8 cellular contexts compared by ENCODE assay signal in the genomic region with DNA sequence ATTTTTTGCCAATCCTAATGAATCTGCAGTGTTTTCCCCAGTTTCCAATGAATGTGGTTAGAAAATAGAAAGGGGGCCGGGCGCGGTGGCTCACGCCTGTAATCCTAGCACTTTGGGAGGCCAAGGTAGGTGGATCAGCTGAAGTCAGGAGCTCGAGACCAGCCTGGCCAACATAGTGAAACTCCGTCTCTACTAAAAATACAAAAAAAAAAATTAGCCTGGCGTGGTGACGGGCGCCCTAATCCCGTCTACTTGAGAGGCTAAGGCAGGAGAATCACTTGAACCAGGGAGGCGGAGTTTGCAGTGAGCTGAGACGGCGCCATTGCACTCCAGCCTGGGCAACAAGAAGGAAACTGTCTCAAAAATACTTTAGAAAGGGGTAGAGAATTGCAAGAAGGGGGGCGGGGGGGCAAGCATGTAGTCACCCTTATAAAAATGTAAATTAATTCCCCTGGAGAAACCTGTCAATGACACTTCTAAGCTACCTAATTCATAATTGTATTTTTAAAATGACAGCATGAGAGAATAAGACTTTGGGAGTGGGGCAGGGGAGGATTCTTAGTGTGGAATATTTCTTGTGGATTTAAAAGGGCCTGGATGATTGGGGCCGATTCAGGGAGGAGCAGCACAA. TPM values are rescaled to one million over a fixed set of nuclear protein-coding genes. Genes with fewer than 3 reads are reported as not detected.
DNase-seq lines count a peak whose midpoint lies in the region; ATAC-seq and TF ChIP-seq lines count a peak whose summit lies in the region.

No MANE protein-coding gene starts in this region.

- no peaks in the 10 kb centered on the region for H3K9me3 Mint-ChIP-seq in activated CD8-positive, alpha-beta memory T cell treated with anti-CD3 and anti-CD28 coated beads, Interleukin-2, amount 10 ng/mL, durations not matched to agents 7 days and 5 days (ENCODE audit: low read depth)
- H3K9me3 Mint-ChIP-seq in activated T-helper 17 cell treated with anti-CD3 and anti-CD28 coated beads, Interleukin-2, amount 50 U/mL, for 72 hours, result no peaks in the 10 kb centered on the region

- H3K4me3 ChIP-seq in kidney epithelial cell (ENCODE audit: low read depth, low read length) (peak overlapping the region; percentile 63), suprapubic skin (peak overlapping the region; percentile 99)

- no peak for ATAC-seq in activated CD8-positive, alpha-beta memory T cell treated with anti-CD3 and anti-CD28 coated beads, Interleukin-2, amount 10 ng/mL, durations not matched to agents 7 days and 5 days
- ATAC-seq in activated T-helper 17 cell treated with anti-CD3 and anti-CD28 coated beads, Interleukin-2, amount 50 U/mL, for 72 hours (replicated peaks), result no peak
- ATAC-seq in HG03095 (IDR thresholded peaks at IDR 0.05; ENCODE audit: unreplicated experiment), result no peak
- ATAC-seq in GM19397 (IDR thresholded peaks at IDR 0.05; ENCODE audit: unreplicated experiment), result no peak

- H3K4me1 ChIP-seq in suprapubic skin, result peaks cover 30% of the 10 kb centered on the region

- no peaks in the 10 kb centered on the region for H3K9me3 ChIP-seq in suprapubic skin

- peaks cover 28% of the 10 kb centered on the region for H3K4me1 Mint-ChIP-seq in activated CD8-positive, alpha-beta memory T cell treated with anti-CD3 and anti-CD28 coated beads, Interleukin-2, amount 10 ng/mL, durations not matched to agents 7 days and 5 days
- peaks cover 4% of the 10 kb centered on the region for H3K4me1 Mint-ChIP-seq in activated T-helper 17 cell treated with anti-CD3 and anti-CD28 coated beads, Interleukin-2, amount 50 U/mL, for 72 hours

- H3K36me3 Mint-ChIP-seq in activated CD8-positive, alpha-beta memory T cell treated with anti-CD3 and anti-CD28 coated beads, Interleukin-2, amount 10 ng/mL, durations not matched to agents 7 days and 5 days, result peaks cover 5% of the 10 kb centered on the region
- H3K36me3 Mint-ChIP-seq in activated T-helper 17 cell treated with anti-CD3 and anti-CD28 coated beads, Interleukin-2, amount 50 U/mL, for 72 hours (ENCODE audit: low read depth), result peaks cover 16% of the 10 kb centered on the region

- no peaks in the 10 kb centered on the region for H3K27me3 Mint-ChIP-seq in activated CD8-positive, alpha-beta memory T cell treated with anti-CD3 and anti-CD28 coated beads, Interleukin-2, amount 10 ng/mL, durations not matched to agents 7 days and 5 days
- no peaks in the 10 kb centered on the region for H3K27me3 Mint-ChIP-seq in activated T-helper 17 cell treated with anti-CD3 and anti-CD28 coated beads, Interleukin-2, amount 50 U/mL, for 72 hours

- TF ChIP-seq CTCF in kidney epithelial cell (IDR thresholded peaks at IDR 0.05; ENCODE audit: insufficient read depth, low read length, poor library complexity, severe bottlenecking), result no peak
- TF ChIP-seq CTCF in suprapubic skin (IDR thresholded peaks at IDR 0.05), result no peak

- peak overlapping the region; percentile 97 for H3K27ac Mint-ChIP-seq in activated CD8-positive, alpha-beta memory T cell treated with anti-CD3 and anti-CD28 coated beads, Interleukin-2, amount 10 ng/mL, durations not matched to agents 7 days and 5 days
- peak overlapping the region; percentile 98 for H3K27ac Mint-ChIP-seq in activated T-helper 17 cell treated with anti-CD3 and anti-CD28 coated beads, Interleukin-2, amount 50 U/mL, for 72 hours

- CTCF ChIA-PET in activated CD8-positive, alpha-beta memory T cell treated with anti-CD3 and anti-CD28 coated beads, Interleukin-2, amount 10 ng/mL, durations not matched to agents 7 days and 5 days (lab: Charles Lee), result interaction anchor here (0.7 to 4.0 kb wide), 7 partner anchors 11 to 135 kb away, joined by 3 to 35 read pairs (median 4); a partner anchor contains a TSS

- no peak for DNase-seq in activated CD8-positive, alpha-beta memory T cell treated with anti-CD3 and anti-CD28 coated beads, Interleukin-2, amount 10 ng/mL, durations not matched to agents 7 days and 5 days
- DNase-seq in activated CD8-positive, alpha-beta memory T cell treated with anti-CD3 and anti-CD28 coated beads, Interleukin-2, amount 50 U/mL, for 4 hours, result no peak
- DNase-seq in kidney epithelial cell (ENCODE audit: low read depth), result no peak
- no peak for DNase-seq in suprapubic skin (ENCODE audit: low spot score in 2 of 2)
- DNase-seq in stimulated activated CD4-positive, alpha-beta T cell treated with anti-CD3 and anti-CD28 coated beads, Interleukin-4, amount 100 ng/mL, for 4 hours, result no peak

- H3K4me3 Mint-ChIP-seq in activated CD8-positive, alpha-beta memory T cell treated with anti-CD3 and anti-CD28 coated beads, Interleukin-2, amount 10 ng/mL, durations not matched to agents 7 days and 5 days, result peak overlapping the region; percentile 87
- peak overlapping the region; percentile 91 for H3K4me3 Mint-ChIP-seq in activated T-helper 17 cell treated with anti-CD3 and anti-CD28 coated beads, Interleukin-2, amount 50 U/mL, for 72 hours

- H3K27ac ChIP-seq in suprapubic skin, result peak overlapping the region; percentile 17

- TF ChIP-seq EP300 in suprapubic skin (IDR thresholded peaks at IDR 0.05), result no peak

- 57% methylated on average over 15 of the region's 15 CpGs for WGBS in suprapubic skin

- H3K27me3 ChIP-seq in kidney epithelial cell (ENCODE audit: control insufficient read depth, insufficient read depth, low read length), result no peaks in the 10 kb centered on the region
- no peaks in the 10 kb centered on the region for H3K27me3 ChIP-seq in suprapubic skin

- no peaks in the 10 kb centered on the region for H3K36me3 ChIP-seq in kidney epithelial cell (ENCODE audit: control insufficient read depth, insufficient read depth, low read length)
- H3K36me3 ChIP-seq in suprapubic skin, result peaks cover 22% of the 10 kb centered on the region

- no peak for TF ChIP-seq POLR2A in suprapubic skin (IDR thresholded peaks at IDR 0.05)

RNA-seq across cellular contexts. Expression of a gene that starts 1.7 kb away (rescaled TPM):
- 10 to 100 TPM; 25.3 to 32.3 TPM for total RNA-seq in activated CD8-positive, alpha-beta memory T cell treated with anti-CD3 and anti-CD28 coated beads, Interleukin-2, amount 10 ng/mL, durations not matched to agents 7 days and 5 days
- total RNA-seq in activated T-helper 17 cell treated with anti-CD3 and anti-CD28 coated beads, Interleukin-2, amount 50 U/mL, for 72 hours, result 10 to 100 TPM; 14.4 to 22.5 TPM
- total RNA-seq in kidney epithelial cell (30.8 and 32.6 TPM in 2 replicates), suprapubic skin (10 to 100 TPM; 43.5 to 93.1 (median 65.3) TPM)
